2 cellular contexts compared by ENCODE assay signal in genomic region chr1:218371927-218372672, GRCh38.
TF ChIP-seq lines count a peak whose summit lies in the region.

No MANE protein-coding gene starts in this region.

TF ChIP-seq in endothelial cell of umbilical vein, 7 proteins besides CTCF, POLR2A, EP300 and RAD21:
- TF ChIP-seq JUN (IDR thresholded peaks at IDR 0.05; ENCODE audit: borderline replicate concordance, insufficient read depth, insufficient read length, low read depth) (no peak), MAX (IDR thresholded peaks at IDR 0.05; ENCODE audit: insufficient read depth, insufficient read length) (no peak), POLR2AphosphoS5 (IDR thresholded peaks at IDR 0.05; ENCODE audit: insufficient read depth, low read depth, low read length) (no peak), GATA2 (IDR thresholded peaks at IDR 0.05; ENCODE audit: insufficient read depth, insufficient read length, low read depth, low read length) (no peak), EZH2 (IDR thresholded peaks at IDR 0.05; ENCODE audit: borderline replicate concordance, low read depth, low read length, severe bottlenecking) (no peak), MYC (IDR thresholded peaks at IDR 0.05; ENCODE audit: low read depth, low read length) (no peak), FOS (IDR thresholded peaks at IDR 0.05; ENCODE audit: borderline replicate concordance, insufficient read depth, low read length) (no peak)
TF ChIP-seq in endothelial cell of umbilical vein: peak in this region for 0.

TF ChIP-seq in GM12891, 5 proteins besides CTCF, POLR2A, EP300 and RAD21 (continued from another document):
- TF ChIP-seq POU2F2 (IDR thresholded peaks at IDR 0.05; ENCODE audit: low read depth, low read length) (no peak), POLR2AphosphoS5 (IDR thresholded peaks at IDR 0.05; ENCODE audit: low read depth, low read length) (no peak), SPI1 (IDR thresholded peaks at IDR 0.05; ENCODE audit: low read depth, low read length) (no peak)
